27 cellular contexts compared by ENCODE assay signal in genomic region chr6:104843196-104843595, GRCh38.
"Had no signal": no experiment of that assay in that cellular context is flagged by ENCODE, and none has a peak within 500 bp of the region (broad histone marks: within the 10 kb centered on the region; RNA-seq: fewer than 3 reads in every experiment).

No MANE protein-coding gene starts in this region.

- FAIRE-seq: islet of Langerhans, kidney, pancreas, small intestine had no signal

- H3K4me3 ChIP-seq: left lung, lower lobe of right lung, pancreas, prostate gland, sigmoid colon, spleen, tibial nerve, uterus had no signal

- H3K27ac ChIP-seq: left lung, lower lobe of right lung, pancreas, prostate gland, sigmoid colon, spleen, tibial nerve, uterus had no signal

- H3K9me3 ChIP-seq: left lung, lower lobe of right lung, pancreas, prostate gland, sigmoid colon, spleen, uterus had no signal

- H3K27me3 ChIP-seq: left lung, pancreas, sigmoid colon, spleen, tibial nerve, uterus had no signal

- DNase-seq: hypothalamus; immature natural killer cell; kidney; left colon; left lung; lower lobe of right lung; mammary epithelial cell; mesenchymal stem cell; naive thymus-derived CD8-positive, alpha-beta T cell; nucleus accumbens; pancreas; posterior cingulate gyrus; retina; right cardiac atrium; sigmoid colon; small intestine; spleen; stimulated activated CD4-positive, alpha-beta T cell treated with anti-CD3 and anti-CD28 coated beads, Interleukin-4, amount 100 ng/mL, for 4 hours; stimulated activated CD8-positive, alpha-beta memory T cell treated with anti-CD3 and anti-CD28 coated beads, Interleukin-4, amount 100 ng/mL, for 48 hours; stimulated activated naive CD4-positive, alpha-beta T cell treated with Interleukin-2 at 50 U/mL for 16 hours; stimulated activated naive CD8-positive, alpha-beta T cell treated with anti-CD3 and anti-CD28 coated beads, Interleukin-15, amount 100 ng/mL, for 72 hours; substantia nigra; uterus had no signal

- H3K36me3 ChIP-seq: pancreas, prostate gland, uterus had no signal

- H3K4me1 ChIP-seq: left lung, pancreas, prostate gland, sigmoid colon, spleen, uterus had no signal

- ATAC-seq: left colon; left lung; lower lobe of right lung; naive thymus-derived CD8-positive, alpha-beta T cell; pancreas; right cardiac atrium; stimulated activated memory B cell treated with anti-CD40 and anti-IgM and Interleukin-4, amounts not matched to agents 10 μg/mL and 1 μg/mL and 100 μg/mL, for 72 hours; stimulated activated naive CD8-positive, alpha-beta T cell treated with anti-CD3 and anti-CD28 coated beads, Interleukin-15, amount 100 ng/mL, for 72 hours had no signal
